1 cellular context compared by ENCODE assay signal in genomic region chr7:149161241-149161848, GRCh38.
TF ChIP-seq lines count a peak whose summit lies in the region.

No MANE protein-coding gene starts in this region.

TF ChIP-seq in K562, 482 proteins besides CTCF, POLR2A, EP300 and RAD21:
- 0 out of 4 replicates have a peak, but pooled peaks of 1 of the 2 experiments have one; percentile 28 for TF ChIP-seq FOXA3 (CRISPR knock-in tag; conservative IDR thresholded peaks at IDR 0.05 in 1 of 2, IDR thresholded peaks at IDR 0.05 in 1 of 2)
- no peak for TF ChIP-seq JUN (IDR thresholded peaks at IDR 0.05; ENCODE audit: borderline replicate concordance, low read depth, low read length)
- 0 out of 2 replicates have a peak, but pooled peaks have one; percentile 32 for TF ChIP-seq JUN (CRISPR knock-in tag; IDR thresholded peaks at IDR 0.05; ENCODE audit: borderline replicate concordance)
- no peak for TF ChIP-seq SP2 (IDR thresholded peaks at IDR 0.05; ENCODE audit: extremely low read depth, low read depth, low read length, poor library complexity, severe bottlenecking)
- TF ChIP-seq ZNF121 (CRISPR knock-in tag; conservative IDR thresholded peaks at IDR 0.05) = peak; percentile 65; the same call in 1 of the 2 replicates
